9 cellular contexts compared by ENCODE assay signal in genomic region chr22:39545310-39546063, GRCh38. TPM values are rescaled to one million over a fixed set of nuclear protein-coding genes. Genes with fewer than 3 reads are reported as not detected.
DNase-seq lines count a peak whose midpoint lies in the region; ATAC-seq and TF ChIP-seq lines count a peak whose summit lies in the region.
"Had no signal": no experiment of that assay in that cellular context is flagged by ENCODE, and none has a peak within 500 bp of the region (broad histone marks: within the 10 kb centered on the region; RNA-seq: fewer than 3 reads in every experiment).

No MANE protein-coding gene starts in this region.

- no TSS peak for BruUV-seq in A673 (replicated peaks; lab: Mats Ljungman, UMichigan)

- no peak overlapping the region for H3K4me3 ChIP-seq in A673 (ENCODE audit: low read depth, low read length, poor library complexity, severe bottlenecking)

- no peak overlapping the region for H3K27ac Mint-ChIP-seq in activated naive CD4-positive, alpha-beta T cell treated with anti-CD3 and anti-CD28 coated beads, Interleukin-2, amount 10 ng/mL, durations not matched to agents 7 days and 5 days
- no peak overlapping the region for H3K27ac Mint-ChIP-seq in mesothelial cell of epicardium

- ATAC-seq in GM18868 (IDR thresholded peaks at IDR 0.05; ENCODE audit: unreplicated experiment): no peak
- no peak for ATAC-seq in GM19455 (IDR thresholded peaks at IDR 0.05; ENCODE audit: unreplicated experiment)
- no peak for ATAC-seq in GM21447 (IDR thresholded peaks at IDR 0.05; ENCODE audit: unreplicated experiment)

- TF ChIP-seq CTCF in A673 (conservative IDR thresholded peaks at IDR 0.05; ENCODE audit: low read depth, low read length) (no peak), mesothelial cell of epicardium (IDR thresholded peaks at IDR 0.05; ENCODE audit: unreplicated experiment) (no peak)

- POLR2A ChIA-PET in A673 (lab: Charles Lee; ENCODE audit: low non-redundant PET): no interaction called here

- H3K27me3 ChIP-seq in A673 (replicated peaks; ENCODE audit: insufficient read depth, low read depth, low read length, poor library complexity): peaks cover 11% of the 10 kb centered on the region

- H3K9me3 ChIP-seq in A673 (ENCODE audit: low read depth, low read length, poor library complexity, severe bottlenecking): no peaks in the 10 kb centered on the region

- H3K4me3 Mint-ChIP-seq in activated naive CD4-positive, alpha-beta T cell treated with anti-CD3 and anti-CD28 coated beads, Interleukin-2, amount 10 ng/mL, durations not matched to agents 7 days and 5 days: no peak overlapping the region
- H3K4me3 Mint-ChIP-seq in mesothelial cell of epicardium: no peak overlapping the region

- CTCF ChIA-PET in A673 (lab: Charles Lee): no interaction called here
- CTCF ChIA-PET in activated naive CD4-positive, alpha-beta T cell treated with anti-CD3 and anti-CD28 coated beads, Interleukin-2, amount 10 ng/mL, durations not matched to agents 7 days and 5 days (lab: Charles Lee): interaction anchor here (0.6 to 2.4 kb wide), 7 partner anchors 10 to 802 kb away, joined by 3 to 19 read pairs (median 6); no protein-coding TSS in a partner anchor

- no peak overlapping the region for H3K27ac ChIP-seq in A673 (ENCODE audit: low read depth, low read length, poor library complexity, severe bottlenecking)
- H3K27ac ChIP-seq: KMS-11 had no signal

- H3K36me3 Mint-ChIP-seq in activated naive CD4-positive, alpha-beta T cell treated with anti-CD3 and anti-CD28 coated beads, Interleukin-2, amount 10 ng/mL, durations not matched to agents 7 days and 5 days: no peaks in the 10 kb centered on the region
- H3K36me3 Mint-ChIP-seq in mesothelial cell of epicardium: no peaks in the 10 kb centered on the region

- no peaks in the 10 kb centered on the region for H3K9me3 Mint-ChIP-seq in activated naive CD4-positive, alpha-beta T cell treated with anti-CD3 and anti-CD28 coated beads, Interleukin-2, amount 10 ng/mL, durations not matched to agents 7 days and 5 days
- H3K9me3 Mint-ChIP-seq in mesothelial cell of epicardium: no peaks in the 10 kb centered on the region

- H3K4me1 Mint-ChIP-seq in activated naive CD4-positive, alpha-beta T cell treated with anti-CD3 and anti-CD28 coated beads, Interleukin-2, amount 10 ng/mL, durations not matched to agents 7 days and 5 days: peaks cover 21% of the 10 kb centered on the region
- H3K4me1 Mint-ChIP-seq in mesothelial cell of epicardium: peaks cover 2% of the 10 kb centered on the region

- DNase-seq in A673 (ENCODE audit: low spot score) (peak; percentile 68), NCI-H226 (peak; percentile 40), mesothelial cell of epicardium (ENCODE audit: low spot score in 2 of 2, unreplicated experiment in 2 of 2) (peak; percentile 60 to 87), NCI-H2081 treated with DMSO at 0.1 percent for 48 hours (lab: John Stamatoyannopoulos, UW) (no peak)
- DNase-seq in activated naive CD4-positive, alpha-beta T cell treated with anti-CD3 and anti-CD28 coated beads, Interleukin-2, amount 10 ng/mL, durations not matched to agents 7 days and 5 days: peak; percentile 85

- H3K27me3 Mint-ChIP-seq in activated naive CD4-positive, alpha-beta T cell treated with anti-CD3 and anti-CD28 coated beads, Interleukin-2, amount 10 ng/mL, durations not matched to agents 7 days and 5 days: peaks cover 82% of the 10 kb centered on the region
- H3K27me3 Mint-ChIP-seq in mesothelial cell of epicardium (ENCODE audit: low read depth): peaks cover 70% of the 10 kb centered on the region

- intact Hi-C loops in A673 (cut with micrococcal nuclease; ENCODE audit: unreplicated experiment): loop anchor here (10.0 kb wide), 1 partner anchor 259 kb away; no protein-coding TSS in a partner anchor

- no peaks in the 10 kb centered on the region for H3K36me3 ChIP-seq in A673 (ENCODE audit: insufficient read depth, low read length, poor library complexity, severe bottlenecking)

- no peaks in the 10 kb centered on the region for H3K4me1 ChIP-seq in A673 (ENCODE audit: insufficient read depth, low read length, poor library complexity, severe bottlenecking)

RNA-seq across cellular contexts. Expression of gene RPS19BP1, which starts 12.9 kb away (rescaled TPM):
- 93.5 and 97.2 TPM in 2 replicates for total RNA-seq in A673 (2021)
- 30.6 to 33.0 TPM (median 31.9 TPM) in 3 replicates for total RNA-seq in mesothelial cell of epicardium

RNA-seq across cellular contexts. Expression of gene CACNA1I, which starts 25.1 kb away (rescaled TPM):
- 0.90 and 1.4 TPM in 2 replicates for total RNA-seq in A673 (2021)
- 0.27 to 0.31 TPM (median 0.27 TPM) in 3 replicates for total RNA-seq in mesothelial cell of epicardium

RNA-seq across cellular contexts. Expression of gene ATF4, which starts 25.1 kb away (rescaled TPM):
- 476 and 573 TPM in 2 replicates for total RNA-seq in A673 (2021)
- total RNA-seq in mesothelial cell of epicardium: 361 to 378 TPM (median 363 TPM) in 3 replicates

RNA-seq across cellular contexts. Expression of gene MIEF1, which starts 43.4 kb away (rescaled TPM):
- total RNA-seq in A673 (2021) (47.1 and 55.1 TPM in 2 replicates), mesothelial cell of epicardium (29.7 to 35.0 TPM (median 31.9 TPM) in 3 replicates)
